ENCODE assay signal across 18 cellular contexts in genomic region chr2:25561136-25561850, GRCh38.
DNase-seq lines count a peak whose midpoint lies in the region; ATAC-seq and TF ChIP-seq lines count a peak whose summit lies in the region.
"Had no signal": no experiment of that assay in that cellular context is flagged by ENCODE, and none has a peak within 500 bp of the region (broad histone marks: within the 10 kb centered on the region; RNA-seq: fewer than 3 reads in every experiment).

No MANE protein-coding gene starts in this region.

- peaks cover 92% of the 10 kb centered on the region for H3K4me1 ChIP-seq in DOHH2 (ENCODE audit: control insufficient read depth, low read length)
- peaks cover under 1% of the 10 kb centered on the region for H3K4me1 ChIP-seq in endodermal cell (ENCODE audit: control insufficient read depth, insufficient read depth, low read length)

- DNase-seq in CD1c-positive myeloid dendritic cell (ENCODE audit: extremely low spot score) = peak; percentile 47
- DNase-seq in WTC11 (ENCODE audit: low spot score) = no peak
- DNase-seq in endodermal cell = peak; percentile 47
- DNase-seq in T1000 (lab: John Stamatoyannopoulos, UW) = no peak
- DNase-seq in medulla oblongata (ENCODE audit: extremely low spot score) = no peak
- no peak for DNase-seq in EL
- DNase-seq: dermis blood vessel endothelial cell; erythroblast; MV-4-11; NCI-H187 treated with DMSO at 0.1 percent for 48 hours; NCI-H446; NK-92 treated with Interleukin-12 subunit alpha and Interleukin-12 subunit beta, amount 100 ng/mL, for 24 hours; occipital lobe; right cardiac atrium; trophoblast cell had no signal

- no peak overlapping the region for H3K9ac ChIP-seq in endodermal cell (ENCODE audit: extremely low read depth, low read length, poor library complexity, severe bottlenecking)

- no peaks in the 10 kb centered on the region for H3K79me2 ChIP-seq in DOHH2 (ENCODE audit: control insufficient read depth, low read length)

- no peaks in the 10 kb centered on the region for H3K9me3 ChIP-seq in DOHH2 (ENCODE audit: control insufficient read depth, insufficient read depth, low read length)
- no peaks in the 10 kb centered on the region for H3K9me3 ChIP-seq in endodermal cell (ENCODE audit: control insufficient read depth, low read length)

- 83 to 90% methylated on average over 1 to 5 of the region's 5 CpGs for WGBS in endodermal cell (ENCODE audit: insufficient coverage in 1 of 2, insufficient read length in 1 of 2), 2 experiments

- peaks cover 8% of the 10 kb centered on the region for H3K9me3 Mint-ChIP-seq in WTC11
- H3K9me3 Mint-ChIP-seq in endodermal cell = no peaks in the 10 kb centered on the region

- peaks cover 48% of the 10 kb centered on the region for H3K4me1 Mint-ChIP-seq in WTC11
- peaks cover 21% of the 10 kb centered on the region for H3K4me1 Mint-ChIP-seq in endodermal cell

- H3F3A ChIP-seq in DOHH2 (ENCODE audit: control insufficient read depth, insufficient read depth) = peaks cover 38% of the 10 kb centered on the region

- H3K27me3 Mint-ChIP-seq in WTC11 (ENCODE audit: low read depth) (no peaks in the 10 kb centered on the region), endodermal cell (ENCODE audit: insufficient read depth) (no peaks in the 10 kb centered on the region)

- H3K27me3 ChIP-seq in DOHH2 (ENCODE audit: control insufficient read depth, low read length) (no peaks in the 10 kb centered on the region), endodermal cell (ENCODE audit: control insufficient read depth, insufficient read depth, low read length, poor library complexity, severe bottlenecking) (no peaks in the 10 kb centered on the region)

- H3K27ac Mint-ChIP-seq in WTC11 = peak overlapping the region; percentile 54
- no peak overlapping the region for H3K27ac Mint-ChIP-seq in endodermal cell

- H3K4me3 Mint-ChIP-seq in WTC11 = no peak overlapping the region
- H3K4me3 Mint-ChIP-seq in endodermal cell = no peak overlapping the region

- CTCF ChIA-PET in WTC11 (lab: Charles Lee) = interaction anchor here (0.6 to 2.6 kb wide), 6 partner anchors 9 to 199 kb away, joined by 3 to 7 read pairs (median 3); no protein-coding TSS in a partner anchor

- peak overlapping the region; percentile 96 for H3K27ac ChIP-seq in DOHH2 (ENCODE audit: low read depth, low read length)
- no peak overlapping the region for H3K27ac ChIP-seq in endodermal cell (ENCODE audit: low read depth, low read length)

- no peaks in the 10 kb centered on the region for H4K20me1 ChIP-seq in DOHH2 (ENCODE audit: control insufficient read depth, insufficient read depth, low read depth, low read length)

- H3K4me3 ChIP-seq in DOHH2 (ENCODE audit: low read length) = peak overlapping the region; percentile 46
- no peak overlapping the region for H3K4me3 ChIP-seq in endodermal cell (ENCODE audit: low read length)

- no peak for TF ChIP-seq CTCF in DOHH2 (IDR thresholded peaks at IDR 0.05; ENCODE audit: low read depth, low read length, poor library complexity, severe bottlenecking)
- TF ChIP-seq CTCF in WTC11 (IDR thresholded peaks at IDR 0.05) = no peak
- no peak for TF ChIP-seq CTCF in endodermal cell (conservative IDR thresholded peaks at IDR 0.05)

- H3K9me2 ChIP-seq in DOHH2 (replicated peaks; ENCODE audit: control insufficient read depth, low read length) = no peaks in the 10 kb centered on the region

- peak overlapping the region; percentile 76 for H3K4me2 ChIP-seq in DOHH2 (ENCODE audit: low read length)

- H3K36me3 Mint-ChIP-seq in WTC11 = 0 out of 2 replicates have a peak, but pooled peaks cover 3% of the 10 kb centered on the region
- H3K36me3 Mint-ChIP-seq in endodermal cell (ENCODE audit: low read depth) = no peaks in the 10 kb centered on the region

- POLR2A ChIA-PET in WTC11 (lab: Charles Lee) = no interaction called here

- ATAC-seq in WTC11 (peak; percentile 78), HG02610 (IDR thresholded peaks at IDR 0.05; ENCODE audit: unreplicated experiment) (no peak)
- ATAC-seq: left lobe of liver, right cardiac atrium had no signal

- no peaks in the 10 kb centered on the region; the same call in 1 of the 2 replicates for H3K36me3 ChIP-seq in DOHH2 (ENCODE audit: control insufficient read depth, low read length)
- no peaks in the 10 kb centered on the region for H3K36me3 ChIP-seq in endodermal cell (ENCODE audit: control insufficient read depth, insufficient read depth, low read length)

TF ChIP-seq in WTC11, 78 proteins besides CTCF, POLR2A, EP300 and RAD21:
- TF ChIP-seq ZNF671 (CRISPR knock-in tag; IDR thresholded peaks at IDR 0.05) = no peak
- TF ChIP-seq IRF1 (CRISPR knock-in tag; IDR thresholded peaks at IDR 0.05) = no peak
- TF ChIP-seq ZNF317 (CRISPR knock-in tag; IDR thresholded peaks at IDR 0.05; ENCODE audit: borderline replicate concordance, low read depth) = no peak

Comparison
In these comparisons a context has a peak if more than half of its experiments do, and no peak if none do; other contexts are left out.
1. DNase-seq: peak in CD1c-positive myeloid dendritic cell (single experiment) and endodermal cell (single experiment); none in WTC11 (single experiment), T1000 (single experiment), medulla oblongata (single experiment) and EL (single experiment).